In genomic region chr19:52941523-52941922, GRCh38 we compare ENCODE assay signal across 8 cellular contexts. TPM values are rescaled to one million over a fixed set of nuclear protein-coding genes. Genes with fewer than 3 reads are reported as not detected.
DNase-seq lines count a peak whose midpoint lies in the region; TF ChIP-seq lines count a peak whose summit lies in the region.
"Not testable (repeated sequence)": the region's sequence is repeated elsewhere in the genome, so short reads cannot be mapped to it uniquely, and the experiment has no call there.

No MANE protein-coding gene starts in this region.

- H3K4me2 ChIP-seq in neural progenitor cell: peak overlapping the region; percentile 79

- not testable (repeated sequence) for H2AFZ ChIP-seq in neural progenitor cell (replicated peaks)

- H3K27ac Mint-ChIP-seq in CD4-positive, alpha-beta memory T cell: peak overlapping the region; percentile 91 to 98 (median 95)
- peak overlapping the region; percentile 71 for H3K27ac Mint-ChIP-seq in activated naive CD4-positive, alpha-beta T cell treated with anti-CD3 and anti-CD28 coated beads, Interleukin-2, amount 50 U/mL, for 24 hours
- peak overlapping the region; percentile 88 to 98 (median 94) for H3K27ac Mint-ChIP-seq in immature natural killer cell
- H3K27ac Mint-ChIP-seq in neural progenitor cell: not testable (repeated sequence)

- H3K9ac ChIP-seq in endocrine pancreas (ENCODE audit: control insufficient read depth, insufficient read depth, low read length): peak overlapping the region; percentile 57
- not testable (repeated sequence) for H3K9ac ChIP-seq in neural progenitor cell

- peak overlapping the region; percentile 72 for H3K27ac ChIP-seq in CD4-positive, alpha-beta memory T cell (ENCODE audit: low read depth, low read length)
- not testable (repeated sequence) for H3K27ac ChIP-seq in SJCRH30, neural progenitor cell
- peak overlapping the region; percentile 55 for H3K27ac ChIP-seq in substantia nigra (ENCODE audit: low read depth, low read length, poor library complexity, severe bottlenecking)

- CTCF ChIA-PET in CD4-positive, alpha-beta memory T cell (lab: Charles Lee; ENCODE audit: partially characterized antibody): not testable (repeated sequence)

- H3F3A ChIP-seq in neural progenitor cell (ENCODE audit: low read depth): peaks cover 44% of the 10 kb centered on the region

- peaks cover 0 to 56% (median 32%) of the 10 kb centered on the region in 8 donors for H3K9me3 Mint-ChIP-seq in CD4-positive, alpha-beta memory T cell
- H3K9me3 Mint-ChIP-seq in activated naive CD4-positive, alpha-beta T cell treated with anti-CD3 and anti-CD28 coated beads, Interleukin-2, amount 50 U/mL, for 24 hours: peaks cover 19% of the 10 kb centered on the region
- H3K9me3 Mint-ChIP-seq in immature natural killer cell (peaks cover under 1 to 19% (median 13%) of the 10 kb centered on the region in 6 donors), neural progenitor cell (peaks cover 39% of the 10 kb centered on the region)

- not testable (repeated sequence) for H4K20me1 ChIP-seq in neural progenitor cell (ENCODE audit: low read depth)

- peak overlapping the region; percentile 88 to 98 (median 96) for H3K4me3 Mint-ChIP-seq in CD4-positive, alpha-beta memory T cell
- peak overlapping the region; percentile 93 for H3K4me3 Mint-ChIP-seq in activated naive CD4-positive, alpha-beta T cell treated with anti-CD3 and anti-CD28 coated beads, Interleukin-2, amount 50 U/mL, for 24 hours
- H3K4me3 Mint-ChIP-seq in immature natural killer cell (peak overlapping the region; percentile 94 to 99 (median 98)), neural progenitor cell (peak overlapping the region; percentile 90)

- peaks cover 10 to 32% (median 24%) of the 10 kb centered on the region in 4 donors for H3K4me1 Mint-ChIP-seq in CD4-positive, alpha-beta memory T cell
- peaks cover 19% of the 10 kb centered on the region for H3K4me1 Mint-ChIP-seq in activated naive CD4-positive, alpha-beta T cell treated with anti-CD3 and anti-CD28 coated beads, Interleukin-2, amount 50 U/mL, for 24 hours
- H3K4me1 Mint-ChIP-seq in immature natural killer cell: peaks cover 40 to 58% of the 10 kb centered on the region in 2 donors
- H3K4me1 Mint-ChIP-seq in neural progenitor cell: peaks cover 10% of the 10 kb centered on the region

- peaks cover 18 to 30% of the 10 kb centered on the region in 2 donors for H3K36me3 Mint-ChIP-seq in CD4-positive, alpha-beta memory T cell
- peaks cover 33% of the 10 kb centered on the region for H3K36me3 Mint-ChIP-seq in activated naive CD4-positive, alpha-beta T cell treated with anti-CD3 and anti-CD28 coated beads, Interleukin-2, amount 50 U/mL, for 24 hours
- not testable (repeated sequence) for H3K36me3 Mint-ChIP-seq in immature natural killer cell
- peaks cover 24% of the 10 kb centered on the region for H3K36me3 Mint-ChIP-seq in neural progenitor cell

- intact Hi-C loops in CD4-positive, alpha-beta memory T cell (cut with micrococcal nuclease): loop anchor here (5.0 kb wide), 2 partner anchors 256 to 414 kb away; partner anchors contain the start of gene ZNF808

- H3K4me3 ChIP-seq in CD4-positive, alpha-beta memory T cell (ENCODE audit: low read length in 2 of 2): peak overlapping the region; percentile 68 to 84
- peak overlapping the region; percentile 93 for H3K4me3 ChIP-seq in SJCRH30
- H3K4me3 ChIP-seq in endocrine pancreas (ENCODE audit: control insufficient read depth, insufficient read depth, low read length): peak overlapping the region; percentile 65
- H3K4me3 ChIP-seq in neural progenitor cell: peak overlapping the region; percentile 98

- not testable (repeated sequence) for H3K36me3 ChIP-seq in CD4-positive, alpha-beta memory T cell (ENCODE audit: insufficient read depth, low read length); SJCRH30; endocrine pancreas (ENCODE audit: control insufficient read depth, insufficient read depth, low read length); neural progenitor cell

- POLR2A ChIA-PET in CD4-positive, alpha-beta memory T cell (lab: Charles Lee; ENCODE audit: partially characterized antibody): interaction anchor here (0.6 to 0.7 kb wide), 2 partner anchors 98 to 188 kb away, joined by 3 to 4 read pairs; no protein-coding TSS in a partner anchor

- not testable (repeated sequence) for TF ChIP-seq CTCF in neural progenitor cell (IDR thresholded peaks at IDR 0.05)

- peaks cover 17% of the 10 kb centered on the region for H3K4me1 ChIP-seq in CD4-positive, alpha-beta memory T cell (ENCODE audit: insufficient read depth, low read length)
- H3K4me1 ChIP-seq in SJCRH30; endocrine pancreas (ENCODE audit: control insufficient read depth, insufficient read depth, low read length): not testable (repeated sequence)
- H3K4me1 ChIP-seq in neural progenitor cell: peaks cover 11% of the 10 kb centered on the region

- not testable (repeated sequence) for DNase-seq in CD4-positive, alpha-beta memory T cell; SJCRH30; immature natural killer cell; neural progenitor cell (ENCODE audit: low spot score); substantia nigra (lab: John Stamatoyannopoulos, UW)
- peak; percentile 9 for DNase-seq in KBM-7

- in situ Hi-C loops in KBM-7 (cut with MboI; ENCODE audit: low pct_unique_long_range_greater_than_20kb, low sequenced_read_pairs): not testable (repeated sequence)

- H3K27me3 ChIP-seq in CD4-positive, alpha-beta memory T cell (ENCODE audit: insufficient read depth, low read length); SJCRH30; endocrine pancreas (ENCODE audit: control insufficient read depth, insufficient read depth, low read length); neural progenitor cell: not testable (repeated sequence)

- H3K9me3 ChIP-seq in CD4-positive, alpha-beta memory T cell (ENCODE audit: control insufficient read depth in 1 of 2, low read length in 2 of 2): peaks cover 0 to 14% of the 10 kb centered on the region in 2 donors
- H3K9me3 ChIP-seq in SJCRH30 (replicated peaks); endocrine pancreas (ENCODE audit: control insufficient read depth, low read length); neural progenitor cell (ENCODE audit: low read depth): not testable (repeated sequence)

- H3K79me2 ChIP-seq in neural progenitor cell (ENCODE audit: low read depth): peaks cover 27% of the 10 kb centered on the region

- not testable (repeated sequence) for H3K27me3 Mint-ChIP-seq in CD4-positive, alpha-beta memory T cell; activated naive CD4-positive, alpha-beta T cell treated with anti-CD3 and anti-CD28 coated beads, Interleukin-2, amount 50 U/mL, for 24 hours; immature natural killer cell (ENCODE audit: low read depth in 3 of 3)
- H3K27me3 Mint-ChIP-seq in neural progenitor cell (ENCODE audit: insufficient read depth, low read depth): peaks cover 14% of the 10 kb centered on the region

RNA-seq across cellular contexts. Expression of gene ZNF888, which starts 18.3 kb away (rescaled TPM):
- total RNA-seq in CD4-positive, alpha-beta memory T cell: 10 to 100 TPM; 10.7 to 11.4 TPM
- 1 to 10 TPM; 1.2 to 2.8 TPM for polyA plus RNA-seq in CD4-positive, alpha-beta memory T cell
- total RNA-seq in SJCRH30 (2014; rRNA removed; shearing (Covaris generic)): 6.8 TPM in 2 replicates
- polyA plus RNA-seq in immature natural killer cell: 1 to 10 TPM; 1.9 to 3.9 (median 1.9) TPM
- 8.9 and 11.6 TPM in 2 replicates for total RNA-seq in neural progenitor cell (ENCODE audit: low replicate concordance)

RNA-seq across cellular contexts. Expression of gene ZNF816, which starts 21.2 kb away (rescaled TPM):
- 10 to 100 TPM; 26.1 to 29.6 TPM for total RNA-seq in CD4-positive, alpha-beta memory T cell
- 10 to 100 TPM in 1 of 2 donors, 1 to 10 TPM in 1; 6.5 to 19.9 TPM for polyA plus RNA-seq in CD4-positive, alpha-beta memory T cell
- 10.4 and 12.3 TPM in 2 replicates for total RNA-seq in SJCRH30 (2014; rRNA removed; shearing (Covaris generic))
- 10 to 100 TPM in 1 of 3 donors, 1 to 10 TPM in 2; 9.8 to 21.0 (median 10.0) TPM for polyA plus RNA-seq in immature natural killer cell
- 22.9 and 27.7 TPM in 2 replicates for total RNA-seq in neural progenitor cell (ENCODE audit: low replicate concordance)

RNA-seq across cellular contexts. Expression of gene ZNF320, which starts 44.1 kb away (rescaled TPM):
- total RNA-seq in CD4-positive, alpha-beta memory T cell: 10 to 100 TPM; 14.1 to 15.6 TPM
- 1 to 10 TPM in 1 of 2 donors, not detected in 1; 2.8 TPM for polyA plus RNA-seq in CD4-positive, alpha-beta memory T cell
- total RNA-seq in SJCRH30 (2014; rRNA removed; shearing (Covaris generic)): 11.4 and 15.3 TPM in 2 replicates
- polyA plus RNA-seq in immature natural killer cell: 1 to 10 TPM in 2 of 3 donors, not detected in 1; 4.9 to 5.5 TPM
- 30.1 and 35.5 TPM in 2 replicates for total RNA-seq in neural progenitor cell (ENCODE audit: low replicate concordance)
